20 cellular contexts compared by ENCODE assay signal in the genomic region with DNA sequence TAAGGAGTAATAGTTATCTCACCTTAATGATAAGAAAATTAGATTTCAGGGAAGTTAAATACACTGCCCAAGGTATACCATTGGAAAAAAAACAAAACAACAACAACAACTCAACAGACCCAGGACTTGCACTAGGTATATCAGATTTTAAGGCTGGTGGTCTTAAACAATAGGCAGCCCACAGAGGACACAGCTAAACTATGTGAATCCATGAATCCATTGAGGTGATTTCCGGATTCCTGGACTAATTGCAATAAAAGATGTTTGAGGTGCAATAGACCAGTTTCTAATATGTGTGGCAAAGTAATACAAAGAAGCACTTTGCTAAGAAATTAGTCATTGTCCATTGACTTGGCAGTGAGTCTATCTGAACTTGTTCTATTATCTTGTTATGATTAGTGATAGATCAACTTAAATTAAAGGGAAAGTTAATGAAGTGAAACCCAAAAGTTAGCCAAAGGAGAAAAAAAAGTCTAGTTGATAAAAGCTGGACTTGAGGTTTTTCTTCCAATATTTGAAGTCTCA.
DNase-seq lines count a peak whose midpoint lies in the region; ATAC-seq, FAIRE-seq and TF ChIP-seq lines count a peak whose summit lies in the region.
"Had no signal": no experiment of that assay in that cellular context is flagged by ENCODE, and none has a peak within 500 bp of the region (broad histone marks: within the 10 kb centered on the region; RNA-seq: fewer than 3 reads in every experiment).

No MANE protein-coding gene starts in this region.

- no peak for TF ChIP-seq EP300 in Ishikawa (IDR thresholded peaks at IDR 0.05; ENCODE audit: borderline replicate concordance)

- H3K27ac ChIP-seq in keratinocyte (ENCODE audit: control insufficient read depth, insufficient read depth, low read length): no peak overlapping the region
- H3K27ac ChIP-seq: BLaER1, C4-2B had no signal

- H4K20me1 ChIP-seq in keratinocyte (ENCODE audit: control insufficient read depth, extremely low read depth, insufficient read depth, low read length): no peaks in the 10 kb centered on the region
- H4K20me1 ChIP-seq: BLaER1 had no signal

- no peaks in the 10 kb centered on the region for H3K4me1 ChIP-seq in keratinocyte (ENCODE audit: control insufficient read depth, extremely low read depth, insufficient read depth, low read length)
- H3K4me1 ChIP-seq: BLaER1 had no signal

- in situ Hi-C loops in astrocyte of the cerebellum (cut with HindIII; ENCODE audit: low sequenced_read_pairs): loop anchor here (5.0 kb wide), 1 partner anchor 57 kb away; no protein-coding TSS in a partner anchor

- H2AFZ ChIP-seq in keratinocyte (ENCODE audit: control insufficient read depth, low read length): no peak overlapping the region

- H3K9ac ChIP-seq in keratinocyte (ENCODE audit: control insufficient read depth, extremely low read depth, insufficient read depth, low read length): no peak overlapping the region
- H3K9ac ChIP-seq: BLaER1 had no signal

- H3K27me3 ChIP-seq in keratinocyte (ENCODE audit: control insufficient read depth, extremely low read depth, insufficient read depth, low read length): no peaks in the 10 kb centered on the region
- H3K27me3 ChIP-seq: BLaER1 had no signal

- H3K9me3 ChIP-seq in keratinocyte (ENCODE audit: control insufficient read depth, low read depth, low read length): peaks cover 3% of the 10 kb centered on the region
- H3K9me3 ChIP-seq: Caco-2 had no signal

- DNase-seq in astrocyte of the cerebellum (ENCODE audit: low read depth) (peak; percentile 72), keratinocyte (ENCODE audit: low read depth, low spot score) (no peak), retina (peak; percentile 28), OCI-M2 (lab: John Stamatoyannopoulos, UW; ENCODE audit: unreplicated experiment) (no peak), SIG-M5 treated with dmso at 0.1 percent for 504 hours (lab: John Stamatoyannopoulos, UW; ENCODE audit: unreplicated experiment) (no peak)
- DNase-seq: Caco-2; CD4-positive, CD25-positive, alpha-beta regulatory T cell; CD8-positive, alpha-beta T cell; DMS153; DND-41; H9 had no signal

- TF ChIP-seq CTCF in astrocyte of the cerebellum (IDR thresholded peaks at IDR 0.05; ENCODE audit: low read depth, low read length, missing control alignments) (no peak), keratinocyte (optimal IDR thresholded peaks at IDR 0.05 in 1 of 3, IDR thresholded peaks at IDR 0.05 in 1 of 3, conservative IDR thresholded peaks at IDR 0.05 in 1 of 3; ENCODE audit: extremely low read depth in 1 of 3, insufficient read depth in 2 of 3, low read length in 3 of 3) (no peak)

- H3K79me2 ChIP-seq in keratinocyte (ENCODE audit: control insufficient read depth, insufficient read depth, low read length): no peaks in the 10 kb centered on the region

- H3K9me1 ChIP-seq in keratinocyte (ENCODE audit: control insufficient read depth, extremely low read depth, insufficient read depth, low read length): no peaks in the 10 kb centered on the region

- FAIRE-seq in keratinocyte (lab: Jason Lieb, UNC): peak; percentile 34
- FAIRE-seq: G401.6, GM12878, GM19239 had no signal

- dilution Hi-C loops in keratinocyte (cut with MboI; ENCODE audit: extremely low pct_ligation_motif_present, low sequenced_read_pairs): no loop called here

- ATAC-seq in GM21360 (IDR thresholded peaks at IDR 0.05; ENCODE audit: unreplicated experiment): no peak
- ATAC-seq: CD8-positive, alpha-beta T cell; GM12878; GM23338; HCT116 had no signal

- H3K36me3 ChIP-seq in keratinocyte (ENCODE audit: control insufficient read depth in 2 of 2, extremely low read depth in 1 of 2, insufficient read depth in 2 of 2, low read length in 2 of 2): no peaks in the 10 kb centered on the region
- H3K36me3 ChIP-seq: BLaER1 had no signal

- H3K4me2 ChIP-seq in keratinocyte (ENCODE audit: control insufficient read depth, extremely low read depth, insufficient read depth, low read depth, low read length): no peak overlapping the region
- H3K4me2 ChIP-seq: BLaER1, GM23338 had no signal

- H3K4me3 ChIP-seq in astrocyte of the cerebellum (ENCODE audit: low read depth, low read length) (no peak overlapping the region), keratinocyte (ENCODE audit: control insufficient read depth in 2 of 3, extremely low read depth in 1 of 3, insufficient read depth in 2 of 3, low read depth in 1 of 3, low read length in 3 of 3) (no peak overlapping the region)
- H3K4me3 ChIP-seq: BLaER1, GM12878, GM23338 had no signal

- TF ChIP-seq RAD21 in Ishikawa (IDR thresholded peaks at IDR 0.05; ENCODE audit: low read depth): no peak

TF ChIP-seq in Ishikawa, 13 proteins besides CTCF, POLR2A, EP300 and RAD21:
- peak; percentile 66 for TF ChIP-seq TEAD4 (IDR thresholded peaks at IDR 0.05)
- no peak for TF ChIP-seq YY1 (IDR thresholded peaks at IDR 0.05; ENCODE audit: low read depth)

Comparison
In these comparisons a context has a peak if more than half of its experiments do, and no peak if none do; other contexts are left out.
1. DNase-seq: peak in astrocyte of the cerebellum (single experiment) and retina (single experiment); none in keratinocyte (single experiment), OCI-M2 (single experiment) and SIG-M5 treated with dmso at 0.1 percent for 504 hours (single experiment).